Comparison of ENCODE assay signal across 20 cellular contexts in the genomic region with DNA sequence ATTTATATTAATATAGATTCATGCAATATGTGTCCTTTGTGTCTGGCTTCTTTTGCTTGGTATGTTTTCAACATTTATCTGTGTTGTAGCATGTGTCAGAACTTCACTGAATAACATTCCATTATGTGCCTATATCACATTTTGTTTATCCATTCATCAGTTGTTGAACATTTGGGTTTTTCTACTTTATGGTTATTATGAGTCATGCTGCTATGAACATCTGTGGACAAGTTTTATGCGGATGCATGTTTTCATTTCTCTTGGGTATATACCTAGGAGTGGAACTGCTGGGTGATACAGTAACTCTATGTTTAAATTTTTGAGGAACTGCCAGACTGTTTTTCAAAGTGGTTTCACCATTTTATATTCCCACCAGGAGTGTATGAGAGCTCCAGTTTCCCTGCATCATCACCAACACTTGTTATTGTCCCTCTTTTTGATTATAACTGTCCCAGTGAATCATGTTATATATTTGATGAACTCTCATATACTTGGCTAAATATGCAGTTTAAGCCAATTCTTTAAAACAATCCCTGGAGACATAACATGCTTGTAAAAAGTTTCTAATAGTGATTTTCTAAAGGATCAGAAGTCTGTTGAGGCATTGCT.
"Had no signal": no experiment of that assay in that cellular context is flagged by ENCODE, and none has a peak within 500 bp of the region (broad histone marks: within the 10 kb centered on the region; RNA-seq: fewer than 3 reads in every experiment).

No MANE protein-coding gene starts in this region.

- H3K36me3 ChIP-seq: MG63, SJSA1 had no signal

- H3K27me3 ChIP-seq: MG63, SJSA1 had no signal

- DNase-seq: KBM-7, MG63, NCI-H1092 treated with DMSO at 0.1 percent for 48 hours, NCI-H1436, NCI-H187, NCI-H2029, NCI-H2081 treated with DMSO at 0.1 percent for 48 hours, NCI-H2171, NCI-H226, NCI-H446, NCI-H510A, NCI-H524 treated with DMSO at 0.1 percent for 48 hours, NCI-H69, NCI-H774, Right ventricle myocardium superior, RPMI8226, SIG-M5 had no signal

- H3K4me1 ChIP-seq: SJSA1 had no signal

- H3K9me3 ChIP-seq: MG63, SJSA1 had no signal

- H3K4me3 ChIP-seq: MG63, SJSA1, SK-N-MC had no signal

- H3K27ac ChIP-seq: SJSA1, SK-N-MC had no signal

- FAIRE-seq: RCC 7860 had no signal
